8 cellular contexts compared by ENCODE assay signal in genomic region chr15:28096720-28097431, GRCh38. TPM values are rescaled to one million over a fixed set of nuclear protein-coding genes. Genes with fewer than 3 reads are reported as not detected.
A peak's percentile ranks its signal among the peaks of the same experiment; 100 is the strongest.
DNase-seq lines count a peak whose midpoint lies in the region; ATAC-seq lines count a peak whose summit lies in the region.

No MANE protein-coding gene starts in this region.

- H3K36me3 Mint-ChIP-seq in T-helper 17 cell (ENCODE audit: low read depth): peaks cover 16% of the 10 kb centered on the region

- peaks cover 28% of the 10 kb centered on the region for H3K4me1 Mint-ChIP-seq in T-helper 17 cell

- ATAC-seq in T-helper 17 cell (no peak), left cardiac atrium (peak; percentile 1 to 10), GM21360 (IDR thresholded peaks at IDR 0.05; ENCODE audit: unreplicated experiment) (no peak), HG02885 (IDR thresholded peaks at IDR 0.05; ENCODE audit: poor library complexity, unreplicated experiment) (no peak)

- peak; percentile 19 for DNase-seq in ELR (ENCODE audit: low read depth)
- no peak for DNase-seq in T-helper 17 cell
- DNase-seq in left cardiac atrium: no peak
- DNase-seq in retina: peak; percentile 71
- no peak for DNase-seq in cerebellar nuclear complex (lab: John Stamatoyannopoulos, UW)
- no peak for DNase-seq in Ammon's horn (ENCODE audit: low spot score)

- H3K4me3 Mint-ChIP-seq in T-helper 17 cell: peak overlapping the region; percentile 90

- no peak overlapping the region for H3K27ac Mint-ChIP-seq in T-helper 17 cell

- H3K27me3 Mint-ChIP-seq in T-helper 17 cell: peaks cover 64% of the 10 kb centered on the region

- intact Hi-C loops in left cardiac atrium (cut with DNase I): no loop called here

- H3K9me3 ChIP-seq in T-helper 17 cell (ENCODE audit: control insufficient read depth, low read length, poor library complexity, severe bottlenecking): no peaks in the 10 kb centered on the region

RNA-seq across cellular contexts. Expression of gene OCA2, which starts 2.2 kb away (rescaled TPM):
- not detected for total RNA-seq in T-helper 17 cell
- total RNA-seq in left cardiac atrium: under 1 TPM in 1 of 2 donors, not detected in 1; 0.09 TPM

Comparison
In these comparisons a context has a peak if more than half of its experiments do, and no peak if none do; other contexts are left out.
1. DNase-seq: peak in ELR (single experiment) and retina (single experiment); none in T-helper 17 cell (0 of 3), left cardiac atrium (single experiment), cerebellar nuclear complex (0 of 2) and Ammon's horn (single experiment).
2. ATAC-seq: peak in left cardiac atrium (2 of 2); none in T-helper 17 cell (single experiment), GM21360 (single experiment) and HG02885 (single experiment).